ENCODE assay signal across 8 cellular contexts in genomic region chr19:50325310-50326100, GRCh38. TPM values are rescaled to one million over a fixed set of nuclear protein-coding genes. Genes with fewer than 3 reads are reported as not detected.
DNase-seq lines count a peak whose midpoint lies in the region; ATAC-seq and TF ChIP-seq lines count a peak whose summit lies in the region.

No MANE protein-coding gene starts in this region.

- no peak overlapping the region for H2AFZ ChIP-seq in fibroblast of lung (ENCODE audit: low read length)
- no peak overlapping the region for H2AFZ ChIP-seq in neural progenitor cell (replicated peaks)

- H3K27ac ChIP-seq in CD4-positive, alpha-beta memory T cell (ENCODE audit: low read depth, low read length), result no peak overlapping the region
- H3K27ac ChIP-seq in fibroblast of lung (ENCODE audit: insufficient read depth, low read length), result no peak overlapping the region
- no peak overlapping the region for H3K27ac ChIP-seq in neural progenitor cell
- no peak overlapping the region for H3K27ac ChIP-seq in transverse colon

- no peaks in the 10 kb centered on the region for H3K36me3 ChIP-seq in CD4-positive, alpha-beta memory T cell (ENCODE audit: insufficient read depth, low read length)
- peaks cover 23% of the 10 kb centered on the region for H3K36me3 ChIP-seq in NT2/D1 (ENCODE audit: insufficient read depth, insufficient read length, low read length)
- no peaks in the 10 kb centered on the region for H3K36me3 ChIP-seq in fibroblast of lung (ENCODE audit: control insufficient read depth, insufficient read depth, low read length)
- no peaks in the 10 kb centered on the region for H3K36me3 ChIP-seq in neural progenitor cell
- no peaks in the 10 kb centered on the region for H3K36me3 ChIP-seq in transverse colon

- peaks cover 0 to 22% (median 13%) of the 10 kb centered on the region in 8 donors for H3K9me3 Mint-ChIP-seq in CD4-positive, alpha-beta memory T cell
- no peaks in the 10 kb centered on the region for H3K9me3 Mint-ChIP-seq in neural progenitor cell

- H3K4me1 Mint-ChIP-seq in CD4-positive, alpha-beta memory T cell, result peaks cover 22 to 42% (median 32%) of the 10 kb centered on the region in 4 donors
- H3K4me1 Mint-ChIP-seq in neural progenitor cell, result peaks cover 39% of the 10 kb centered on the region

- H4K20me1 ChIP-seq in fibroblast of lung (ENCODE audit: control insufficient read depth, extremely low read depth, insufficient read depth, low read length), result no peaks in the 10 kb centered on the region
- H4K20me1 ChIP-seq in neural progenitor cell (ENCODE audit: low read depth), result peaks cover 37% of the 10 kb centered on the region

- TF ChIP-seq EP300 in transverse colon (IDR thresholded peaks at IDR 0.05; ENCODE audit: low read depth), result no peak

- 2 to 13% methylated on average over 2 to 46 of the region's 48 CpGs for WGBS in transverse colon (ENCODE audit: low coverage in 1 of 2), 2 donors

- DNase-seq in CD4-positive, alpha-beta memory T cell, result peak; percentile 52 to 73 (median 72)
- DNase-seq in HuH-7 (ENCODE audit: low spot score) (peak; percentile 99), NT2/D1 (ENCODE audit: low read depth, low spot score) (no peak), activated T-cell treated with anti-CD3 and anti-CD28 coated beads for 4 hours (peak; percentile 64), fibroblast of lung (ENCODE audit: low read depth in 2 of 2) (peak; percentile 20), neural progenitor cell (ENCODE audit: low spot score) (peak; percentile 98), transverse colon (peak; percentile 62)

- no peak overlapping the region for H3K4me3 ChIP-seq in CD4-positive, alpha-beta memory T cell (ENCODE audit: low read length in 2 of 2)
- H3K4me3 ChIP-seq in NT2/D1 (ENCODE audit: insufficient read length, low read depth) (peak overlapping the region; percentile 77), fibroblast of lung (replicated peaks in 1 of 4; ENCODE audit: control extremely low read depth in 1 of 4, insufficient read depth in 1 of 4, low read depth in 3 of 4, low read length in 4 of 4) (no peak overlapping the region), neural progenitor cell (peak overlapping the region; percentile 38), transverse colon (no peak overlapping the region)

- no peak for TF ChIP-seq POLR2A in transverse colon (IDR thresholded peaks at IDR 0.05)

- CTCF ChIA-PET in CD4-positive, alpha-beta memory T cell (lab: Charles Lee; ENCODE audit: partially characterized antibody), result interaction anchor here (1.1 kb wide), 1 partner anchor 32 kb away, joined by 4 read pairs; no protein-coding TSS in a partner anchor

- POLR2A ChIA-PET in CD4-positive, alpha-beta memory T cell (lab: Charles Lee; ENCODE audit: partially characterized antibody), result interaction anchor here (0.6 kb wide), 1 partner anchor 59 kb away, joined by 3 read pairs; the partner anchor contains the start of gene POLD1

- H3K27me3 ChIP-seq in CD4-positive, alpha-beta memory T cell (ENCODE audit: insufficient read depth, low read length), result peaks cover 29% of the 10 kb centered on the region
- H3K27me3 ChIP-seq in NT2/D1 (ENCODE audit: insufficient read depth, insufficient read length) (no peaks in the 10 kb centered on the region), fibroblast of lung (ENCODE audit: control insufficient read depth, insufficient read depth, low read length) (peaks cover 13% of the 10 kb centered on the region), neural progenitor cell (peaks cover 29% of the 10 kb centered on the region), transverse colon (peaks cover 43% of the 10 kb centered on the region)

- H3F3A ChIP-seq in neural progenitor cell (ENCODE audit: low read depth), result peaks cover 24% of the 10 kb centered on the region

- no peaks in the 10 kb centered on the region for H3K9me3 ChIP-seq in CD4-positive, alpha-beta memory T cell (ENCODE audit: control insufficient read depth in 1 of 2, low read length in 2 of 2)
- H3K9me3 ChIP-seq in NT2/D1 (ENCODE audit: insufficient read depth, low read length) (no peaks in the 10 kb centered on the region), fibroblast of lung (ENCODE audit: control insufficient read depth, insufficient read depth, low read depth, low read length) (no peaks in the 10 kb centered on the region), neural progenitor cell (ENCODE audit: low read depth) (no peaks in the 10 kb centered on the region), transverse colon (no peaks in the 10 kb centered on the region)

- peaks cover 33% of the 10 kb centered on the region for H3K4me1 ChIP-seq in CD4-positive, alpha-beta memory T cell (ENCODE audit: insufficient read depth, low read length)
- H3K4me1 ChIP-seq in NT2/D1 (ENCODE audit: insufficient read depth, insufficient read length), result peaks cover 2% of the 10 kb centered on the region
- no peaks in the 10 kb centered on the region for H3K4me1 ChIP-seq in fibroblast of lung (ENCODE audit: control insufficient read depth, extremely low read depth, insufficient read depth, low read length)
- H3K4me1 ChIP-seq in neural progenitor cell, result peaks cover 3% of the 10 kb centered on the region
- H3K4me1 ChIP-seq in transverse colon, result peaks cover 3 to 26% (median 23%) of the 10 kb centered on the region in 4 donors

- TF ChIP-seq CTCF in fibroblast of lung (conservative IDR thresholded peaks at IDR 0.05 in 1 of 2, IDR thresholded peaks at IDR 0.05 in 1 of 2; ENCODE audit: low read depth in 1 of 2, low read length in 2 of 2), result no peak
- TF ChIP-seq CTCF in neural progenitor cell (IDR thresholded peaks at IDR 0.05), result no peak
- no peak for TF ChIP-seq CTCF in transverse colon (IDR thresholded peaks at IDR 0.05)

- H3K27me3 Mint-ChIP-seq in CD4-positive, alpha-beta memory T cell, result peaks cover 20 to 45% of the 10 kb centered on the region in 2 donors
- H3K27me3 Mint-ChIP-seq in neural progenitor cell (ENCODE audit: insufficient read depth, low read depth), result peaks cover 35% of the 10 kb centered on the region

- no peaks in the 10 kb centered on the region for H3K79me2 ChIP-seq in fibroblast of lung (ENCODE audit: control insufficient read depth, insufficient read depth, low read length)
- no peaks in the 10 kb centered on the region for H3K79me2 ChIP-seq in neural progenitor cell (ENCODE audit: low read depth)

- no peak for ATAC-seq in HG02852 (IDR thresholded peaks at IDR 0.05; ENCODE audit: unreplicated experiment)

- intact Hi-C loops in CD4-positive, alpha-beta memory T cell (cut with micrococcal nuclease), result no loop called here
- intact Hi-C loops in transverse colon (cut with DNase I; ENCODE audit: low total_unique reads), result no loop called here

- H3K9ac ChIP-seq in NT2/D1 (ENCODE audit: insufficient read length, low read depth) (peak overlapping the region; percentile 72), fibroblast of lung (ENCODE audit: insufficient read depth, low read length) (no peak overlapping the region), neural progenitor cell (no peak overlapping the region)

- peak overlapping the region in 2 of 7 donors; percentile 30 to 68 for H3K27ac Mint-ChIP-seq in CD4-positive, alpha-beta memory T cell
- no peak overlapping the region for H3K27ac Mint-ChIP-seq in neural progenitor cell

- H3K4me2 ChIP-seq in fibroblast of lung (ENCODE audit: extremely low read depth, insufficient read depth, low read length) (no peak overlapping the region), neural progenitor cell (peak overlapping the region; percentile 81)

- in situ Hi-C loops in transverse colon (cut with MboI; ENCODE audit: low pct_ligation_motif_present in 1 of 4, low pct_unique_long_range_greater_than_20kb in 1 of 4, low sequenced_read_pairs in 3 of 4), result no loop called here

- H3K4me3 Mint-ChIP-seq in CD4-positive, alpha-beta memory T cell, result peak overlapping the region in 3 of 8 donors; percentile 25 to 58 (median 54)
- H3K4me3 Mint-ChIP-seq in neural progenitor cell, result peak overlapping the region; percentile 75

- peaks cover 5 to 6% of the 10 kb centered on the region in 2 donors for H3K36me3 Mint-ChIP-seq in CD4-positive, alpha-beta memory T cell
- H3K36me3 Mint-ChIP-seq in neural progenitor cell, result no peaks in the 10 kb centered on the region

RNA-seq across cellular contexts. Expression of gene KCNC3, which starts 3.7 kb away (rescaled TPM):
- 1 to 10 TPM; 1.6 to 1.7 TPM for total RNA-seq in CD4-positive, alpha-beta memory T cell
- polyA plus RNA-seq in CD4-positive, alpha-beta memory T cell, result not detected
- total RNA-seq in fibroblast of lung (under 0.01 TPM in 1 of 2 replicates, not detected in the other), neural progenitor cell (ENCODE audit: low replicate concordance) (0.41 and 1.2 TPM in 2 replicates), transverse colon (under 1 TPM; 0.27 to 0.64 (median 0.49) TPM)
- 0.01 TPM in 2 replicates for polyA plus RNA-seq in fibroblast of lung
- 0.03 and 0.13 TPM in 2 replicates for polyA plus RNA-seq in fibroblast of lung (2012)
- polyA minus RNA-seq in fibroblast of lung (ENCODE audit: low replicate concordance), result not detected in 2 replicates

RNA-seq across cellular contexts. Expression of gene NAPSA, which starts 39.9 kb away (rescaled TPM):
- 1 to 10 TPM; 4.8 to 6.6 TPM for total RNA-seq in CD4-positive, alpha-beta memory T cell
- under 1 TPM; 0.57 to 0.61 TPM for polyA plus RNA-seq in CD4-positive, alpha-beta memory T cell
- total RNA-seq in fibroblast of lung (under 0.01 and 0.17 TPM in 2 replicates), neural progenitor cell (ENCODE audit: low replicate concordance) (0.11 and 2.3 TPM in 2 replicates), transverse colon (1 to 10 TPM; 1.6 to 5.0 (median 3.1) TPM)
- 0.03 and 0.15 TPM in 2 replicates for polyA plus RNA-seq in fibroblast of lung
- 0.05 and 0.06 TPM in 2 replicates for polyA plus RNA-seq in fibroblast of lung (2012)
- polyA minus RNA-seq in fibroblast of lung (ENCODE audit: low replicate concordance), result not detected in 2 replicates

RNA-seq across cellular contexts. Expression of gene NR1H2, which starts 50.8 kb away (rescaled TPM):
- total RNA-seq in CD4-positive, alpha-beta memory T cell, result 100 to 1,000 TPM; 103 to 109 TPM
- 10 to 100 TPM; 86.9 to 88.0 TPM for polyA plus RNA-seq in CD4-positive, alpha-beta memory T cell
- total RNA-seq in fibroblast of lung, result 75.5 and 82.4 TPM in 2 replicates
- 30.3 and 30.4 TPM in 2 replicates for polyA plus RNA-seq in fibroblast of lung
- 48.3 and 49.2 TPM in 2 replicates for polyA plus RNA-seq in fibroblast of lung (2012)
- 55.8 and 59.2 TPM in 2 replicates for polyA minus RNA-seq in fibroblast of lung (ENCODE audit: low replicate concordance)
- 25.4 and 47.2 TPM in 2 replicates for total RNA-seq in neural progenitor cell (ENCODE audit: low replicate concordance)
- 100 to 1,000 TPM in 2 of 4 donors, 10 to 100 TPM in 2; 80.8 to 192 (median 102) TPM for total RNA-seq in transverse colon

RNA-seq across cellular contexts. Expression of gene POLD1, which starts 58.6 kb away (rescaled TPM):
- total RNA-seq in CD4-positive, alpha-beta memory T cell, result 10 to 100 TPM; 40.4 to 41.1 TPM
- 10 to 100 TPM; 29.3 to 30.7 TPM for polyA plus RNA-seq in CD4-positive, alpha-beta memory T cell
- total RNA-seq in fibroblast of lung (16.4 and 23.6 TPM in 2 replicates), neural progenitor cell (ENCODE audit: low replicate concordance) (36.7 and 123 TPM in 2 replicates), transverse colon (10 to 100 TPM; 14.6 to 59.1 (median 25.9) TPM)
- polyA plus RNA-seq in fibroblast of lung, result 4.0 and 10.1 TPM in 2 replicates
- polyA plus RNA-seq in fibroblast of lung (2012), result 9.7 and 28.7 TPM in 2 replicates
- polyA minus RNA-seq in fibroblast of lung (ENCODE audit: low replicate concordance), result 14.4 and 25.1 TPM in 2 replicates

Comparison
In these comparisons a context has a peak if more than half of its experiments do, and no peak if none do; other contexts are left out.
1. H3K4me3 ChIP-seq: peak in NT2/D1 (single experiment) and neural progenitor cell (single experiment); none in CD4-positive, alpha-beta memory T cell (0 of 2), fibroblast of lung (0 of 4) and transverse colon (0 of 4).